ENCODE assay signal across 21 cellular contexts in genomic region chr4:104465201-104465600, GRCh38.
"Had no signal": no experiment of that assay in that cellular context is flagged by ENCODE, and none has a peak within 500 bp of the region (broad histone marks: within the 10 kb centered on the region; RNA-seq: fewer than 3 reads in every experiment).

No MANE protein-coding gene starts in this region.

- ATAC-seq: gastroesophageal sphincter; heart right ventricle; left cardiac atrium; stimulated activated effector memory CD8-positive, alpha-beta T cell treated with anti-CD3 and anti-CD28 coated beads, Interleukin-12 subunit alpha, Interleukin-12 subunit beta, amount 100 ng/mL, for 72 hours; T-helper 17 cell; upper lobe of right lung had no signal

- H3K4me3 ChIP-seq: gastroesophageal sphincter, heart right ventricle, right atrium auricular region, SJSA1, smooth muscle cell, stomach, testis, upper lobe of right lung had no signal

- DNase-seq: activated CD4-positive, alpha-beta T cell treated with anti-CD3 and anti-CD28 coated beads, Interleukin-2, amount 50 U/mL, for 1 hour; activated CD4-positive, CD25-positive, alpha-beta regulatory T cell treated with anti-CD3 and anti-CD28 coated beads, Interleukin-2, amount 50 U/mL, for 72 hours; activated CD8-positive, alpha-beta memory T cell treated with anti-CD3 and anti-CD28 coated beads, Interleukin-2, amount 50 U/mL, for 4 hours; activated effector memory CD4-positive, alpha-beta T cell treated with Interleukin-2 at 50 U/mL for 16 hours; activated naive CD4-positive, alpha-beta T cell treated with anti-CD3 and anti-CD28 coated beads, Interleukin-2, amount 10 ng/mL, durations not matched to agents 7 days and 5 days; activated T-cell treated with anti-CD3 and anti-CD28 coated beads, Interleukin-2, amount 50 U/mL, for 48 hours; heart right ventricle; immature natural killer cell; left cardiac atrium; nucleus accumbens; posterior cingulate gyrus; stimulated activated CD4-positive, alpha-beta T cell treated with anti-CD3 and anti-CD28 coated beads, Interleukin-4, amount 100 ng/mL, for 24 hours; stomach; T-helper 17 cell; testis; upper lobe of right lung had no signal
